In the genomic region with DNA sequence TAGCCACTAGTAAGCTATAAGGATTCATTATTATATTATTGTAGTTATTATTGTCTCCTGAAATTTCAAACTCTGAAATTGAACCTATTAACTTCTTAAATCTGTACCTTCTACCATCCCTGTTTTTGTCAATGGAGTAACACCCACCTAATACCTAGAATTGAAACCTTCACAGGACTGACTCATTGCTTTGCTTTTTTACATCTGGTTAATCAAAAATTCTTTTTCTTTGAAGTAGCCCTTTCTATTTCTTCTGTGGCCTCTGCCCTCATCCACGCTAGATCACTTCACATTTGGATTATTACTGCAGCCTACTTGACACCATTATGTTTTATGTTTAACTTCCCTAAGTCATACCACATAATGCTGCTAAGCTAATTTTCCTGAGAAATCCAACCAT, we compare ENCODE assay signal across 11 cellular contexts. TPM values are rescaled to one million over a fixed set of nuclear protein-coding genes. Genes with fewer than 3 reads are reported as not detected.
DNase-seq lines count a peak whose midpoint lies in the region; ATAC-seq, FAIRE-seq and TF ChIP-seq lines count a peak whose summit lies in the region.
"Had no signal": no experiment of that assay in that cellular context is flagged by ENCODE, and none has a peak within 500 bp of the region (broad histone marks: within the 10 kb centered on the region; RNA-seq: fewer than 3 reads in every experiment).

No MANE protein-coding gene starts in this region.

- H3K27ac Mint-ChIP-seq in naive B cell, result peak overlapping the region in 4 of 6 donors; percentile 0 to 64 (median 16)

- peaks cover 0 to 4% (median 0%) of the 10 kb centered on the region in 3 donors for H3K4me1 Mint-ChIP-seq in naive B cell

- no peak overlapping the region for H3K4me3 Mint-ChIP-seq in naive B cell
- H3K4me3 Mint-ChIP-seq: naive thymus-derived CD4-positive, alpha-beta T cell had no signal

- DNase-seq in naive B cell, result no peak
- DNase-seq in pons (ENCODE audit: low spot score), result no peak
- no peak for DNase-seq in activated gamma-delta T cell (lab: John Stamatoyannopoulos, UW)
- DNase-seq in H54 (ENCODE audit: insufficient read length, low spot score), result no peak
- DNase-seq: MG63; naive thymus-derived CD4-positive, alpha-beta T cell; NCI-H526 treated with DMSO at 0.1 percent for 48 hours; stimulated activated CD8-positive, alpha-beta memory T cell treated with anti-CD3 and anti-CD28 coated beads, Interleukin-4, amount 100 ng/mL, for 48 hours had no signal

- no peaks in the 10 kb centered on the region for H3K27me3 Mint-ChIP-seq in naive B cell
- H3K27me3 Mint-ChIP-seq: naive thymus-derived CD4-positive, alpha-beta T cell had no signal

- no peak for FAIRE-seq in H54 (lab: Jason Lieb, UNC)

- peaks cover 16 to 21% of the 10 kb centered on the region in 2 donors for H3K36me3 Mint-ChIP-seq in naive B cell

- TF ChIP-seq POLR2A in H54 (IDR thresholded peaks at IDR 0.05; ENCODE audit: low read depth, low read length), result no peak

- ATAC-seq in GM18907 (IDR thresholded peaks at IDR 0.05; ENCODE audit: unreplicated experiment), result peak; percentile 79
- ATAC-seq in GM21786 (IDR thresholded peaks at IDR 0.05; ENCODE audit: unreplicated experiment), result peak; percentile 92
- peak; percentile 85 for ATAC-seq in HG03442 (IDR thresholded peaks at IDR 0.05; ENCODE audit: unreplicated experiment)
- no peak for ATAC-seq in naive B cell (ENCODE audit: low read depth in 2 of 2)
- ATAC-seq: naive thymus-derived CD4-positive, alpha-beta T cell had no signal

- H3K9me3 Mint-ChIP-seq in naive B cell, result no peaks in the 10 kb centered on the region
- H3K9me3 Mint-ChIP-seq: naive thymus-derived CD4-positive, alpha-beta T cell had no signal

RNA-seq across cellular contexts. Expression of a gene that starts 35.6 kb away (rescaled TPM):
- 1 to 10 TPM; 6.1 to 9.4 (median 8.0) TPM for polyA plus RNA-seq in naive B cell (ENCODE audit: low read depth in 6 of 6)

RNA-seq across cellular contexts. Expression of a gene that starts 56.5 kb away (rescaled TPM):
- 100 to 1,000 TPM in 5 of 6 donors, 10 to 100 TPM in 1; 96.0 to 136 (median 126) TPM for polyA plus RNA-seq in naive B cell (ENCODE audit: low read depth in 6 of 6)

Comparison
In these comparisons a context has a peak if more than half of its experiments do, and no peak if none do; other contexts are left out.
1. ATAC-seq: peak in GM18907 (single experiment), GM21786 (single experiment) and HG03442 (single experiment); none in naive B cell (0 of 2).